Comparison of ENCODE assay signal across 15 cellular contexts in the genomic region with DNA sequence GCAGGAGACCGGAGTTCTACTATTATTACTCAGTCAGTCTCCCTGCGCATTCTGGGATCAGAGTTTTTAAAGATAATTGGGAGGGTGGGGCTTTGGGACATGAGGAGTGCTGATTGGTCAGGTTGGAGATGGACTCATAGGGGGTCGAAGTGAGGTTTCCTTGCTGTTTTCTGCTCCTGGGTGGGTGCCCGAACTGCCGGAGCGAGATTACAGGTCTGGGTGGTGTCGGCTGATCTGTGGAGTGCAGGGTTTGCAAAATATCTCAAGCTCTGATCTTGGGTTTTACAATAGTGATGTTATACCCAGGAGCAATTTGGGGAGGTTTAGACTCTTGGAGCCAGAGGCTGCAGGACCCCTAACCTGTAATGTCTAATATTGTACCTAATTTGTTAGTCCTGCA. TPM values are rescaled to one million over a fixed set of nuclear protein-coding genes. Genes with fewer than 3 reads are reported as not detected.
DNase-seq lines count a peak whose midpoint lies in the region; ATAC-seq and TF ChIP-seq lines count a peak whose summit lies in the region.
"Had no signal": no experiment of that assay in that cellular context is flagged by ENCODE, and none has a peak within 500 bp of the region (broad histone marks: within the 10 kb centered on the region; RNA-seq: fewer than 3 reads in every experiment).

No MANE protein-coding gene starts in this region.

- no peak overlapping the region for H2AFZ ChIP-seq in Loucy (ENCODE audit: low read length)

- H3K4me2 ChIP-seq in Loucy (ENCODE audit: low read depth, low read length, poor library complexity, severe bottlenecking): peak overlapping the region; percentile 92

- H3K4me3 ChIP-seq in Loucy (ENCODE audit: low read length, poor library complexity, severe bottlenecking): peak overlapping the region; percentile 95
- H3K4me3 ChIP-seq: HAP-1, tibial nerve had no signal

- DNase-seq in CD4-positive, alpha-beta T cell: no peak
- DNase-seq in central memory CD8-positive, alpha-beta T cell (ENCODE audit: low spot score in 2 of 2): no peak
- DNase-seq in neural crest cell (ENCODE audit: low read depth, low spot score): no peak
- no peak for DNase-seq in stimulated activated CD4-positive, alpha-beta T cell treated with anti-CD3 and anti-CD28 coated beads, Interleukin-4, amount 100 ng/mL, for 4 hours
- DNase-seq in stimulated activated CD4-positive, alpha-beta T cell treated with anti-CD3 and anti-CD28 coated beads, Interleukin-2, amount 100 ng/mL, for 24 hours: no peak
- DNase-seq in EL: no peak
- DNase-seq: activated CD4-positive, alpha-beta T cell treated with anti-CD3 and anti-CD28 coated beads for 1 hour; endodermal cell; mammary epithelial cell; NCI-H1105; NCI-H524 treated with DMSO at 0.1 percent for 48 hours; stimulated activated naive CD4-positive, alpha-beta T cell treated with Interleukin-2 at 50 U/mL for 16 hours had no signal

- H3K9me3 Mint-ChIP-seq in CD4-positive, alpha-beta T cell: no peaks in the 10 kb centered on the region
- no peaks in the 10 kb centered on the region for H3K9me3 Mint-ChIP-seq in central memory CD8-positive, alpha-beta T cell
- H3K9me3 Mint-ChIP-seq in neural crest cell: no peaks in the 10 kb centered on the region

- H3K36me3 ChIP-seq in Loucy (ENCODE audit: insufficient read depth, low read length): no peaks in the 10 kb centered on the region

- peak overlapping the region; percentile 80 for H3K4me3 Mint-ChIP-seq in CD4-positive, alpha-beta T cell
- peak overlapping the region; percentile 92 for H3K4me3 Mint-ChIP-seq in central memory CD8-positive, alpha-beta T cell
- peak overlapping the region; percentile 90 for H3K4me3 Mint-ChIP-seq in neural crest cell
- H3K4me3 Mint-ChIP-seq: endodermal cell had no signal

- H3F3A ChIP-seq in Loucy (ENCODE audit: low read depth): no peaks in the 10 kb centered on the region

- POLR2A ChIA-PET in CD4-positive, alpha-beta T cell (lab: Charles Lee): no interaction called here

- no peak overlapping the region for H3K27ac ChIP-seq in CD4-positive, alpha-beta T cell (ENCODE audit: low read depth, low read length)

- H4K20me1 ChIP-seq in Loucy (ENCODE audit: insufficient read depth, low read length, poor library complexity, severe bottlenecking): peaks cover 33% of the 10 kb centered on the region

- H3K9ac ChIP-seq in Loucy (ENCODE audit: low read depth, low read length, poor library complexity, severe bottlenecking): peak overlapping the region; percentile 21

- CTCF ChIA-PET in CD4-positive, alpha-beta T cell (lab: Charles Lee): no interaction called here

- peaks cover 34% of the 10 kb centered on the region for H3K4me1 ChIP-seq in Loucy (ENCODE audit: insufficient read depth, low read length, poor library complexity, severe bottlenecking)

- peaks cover 55% of the 10 kb centered on the region for H3K36me3 Mint-ChIP-seq in CD4-positive, alpha-beta T cell (ENCODE audit: low read depth)
- peaks cover 21% of the 10 kb centered on the region for H3K36me3 Mint-ChIP-seq in central memory CD8-positive, alpha-beta T cell (ENCODE audit: insufficient read depth)
- peaks cover 26% of the 10 kb centered on the region for H3K36me3 Mint-ChIP-seq in neural crest cell (ENCODE audit: low read depth)

- intact Hi-C loops in CD4-positive, alpha-beta T cell (cut with DNase I, micrococcal nuclease): no loop called here

- ATAC-seq in CD4-positive, alpha-beta T cell (ENCODE audit: poor library complexity): no peak
- no peak for ATAC-seq in central memory CD8-positive, alpha-beta T cell (replicated peaks; ENCODE audit: extremely low read depth, poor library complexity, severe bottlenecking)

- peaks cover 66% of the 10 kb centered on the region for H3K4me1 Mint-ChIP-seq in CD4-positive, alpha-beta T cell (ENCODE audit: low read depth)
- peaks cover 76% of the 10 kb centered on the region for H3K4me1 Mint-ChIP-seq in central memory CD8-positive, alpha-beta T cell
- H3K4me1 Mint-ChIP-seq in neural crest cell: peaks cover 45% of the 10 kb centered on the region

- peaks cover 64% of the 10 kb centered on the region for H3K79me2 ChIP-seq in Loucy (ENCODE audit: insufficient read depth, low read length)

- H3K9me3 ChIP-seq in CD4-positive, alpha-beta T cell (ENCODE audit: control insufficient read depth, low read length): no peaks in the 10 kb centered on the region
- H3K9me3 ChIP-seq in Loucy (ENCODE audit: insufficient read depth, low read depth, low read length): no peaks in the 10 kb centered on the region
- H3K9me3 ChIP-seq: HAP-1, tibial nerve had no signal

- no peaks in the 10 kb centered on the region for H3K9me2 ChIP-seq in Loucy (replicated peaks; ENCODE audit: low read depth, low read length)

- H3K27me3 Mint-ChIP-seq in CD4-positive, alpha-beta T cell: no peaks in the 10 kb centered on the region
- no peaks in the 10 kb centered on the region for H3K27me3 Mint-ChIP-seq in central memory CD8-positive, alpha-beta T cell
- H3K27me3 Mint-ChIP-seq in neural crest cell (ENCODE audit: low read depth): no peaks in the 10 kb centered on the region

- H3K27ac Mint-ChIP-seq in CD4-positive, alpha-beta T cell: peak overlapping the region; percentile 65
- peak overlapping the region; percentile 75 for H3K27ac Mint-ChIP-seq in central memory CD8-positive, alpha-beta T cell (ENCODE audit: low read depth)
- no peak overlapping the region for H3K27ac Mint-ChIP-seq in neural crest cell (ENCODE audit: unreplicated experiment)
- H3K27ac Mint-ChIP-seq: endodermal cell had no signal

- no peaks in the 10 kb centered on the region for H3K27me3 ChIP-seq in CD4-positive, alpha-beta T cell (ENCODE audit: control insufficient read depth, insufficient read depth, low read length)
- H3K27me3 ChIP-seq in Loucy (ENCODE audit: insufficient read depth, low read length, poor library complexity, severe bottlenecking): peaks cover 5% of the 10 kb centered on the region
- H3K27me3 ChIP-seq: tibial nerve had no signal

- TF ChIP-seq CTCF in CD4-positive, alpha-beta T cell (IDR thresholded peaks at IDR 0.05): no peak
- TF ChIP-seq CTCF in Loucy (conservative IDR thresholded peaks at IDR 0.05; ENCODE audit: low read length) (no peak), neural crest cell (conservative IDR thresholded peaks at IDR 0.05) (no peak)

RNA-seq across cellular contexts. Expression of a gene that starts 3.9 kb away (rescaled TPM):
- 1 to 10 TPM; 2.4 to 2.8 TPM for total RNA-seq in CD4-positive, alpha-beta T cell
- 18.3 and 21.9 TPM in 2 replicates for total RNA-seq in neural crest cell

RNA-seq across cellular contexts. Expression of a gene that starts 20.4 kb away (rescaled TPM):
- 1 to 10 TPM; 4.9 to 5.2 TPM for total RNA-seq in CD4-positive, alpha-beta T cell
- 19.6 and 21.9 TPM in 2 replicates for total RNA-seq in neural crest cell
